In genomic region chr3:186092360-186093070, GRCh38 we compare ENCODE assay signal across 24 cellular contexts. TPM values are rescaled to one million over a fixed set of nuclear protein-coding genes. Genes with fewer than 3 reads are reported as not detected.
A peak's percentile ranks its signal among the peaks of the same experiment; 100 is the strongest.
DNase-seq lines count a peak whose midpoint lies in the region; ATAC-seq, FAIRE-seq and TF ChIP-seq lines count a peak whose summit lies in the region.
"Had no signal": no experiment of that assay in that cellular context is flagged by ENCODE, and none has a peak within 500 bp of the region (broad histone marks: within the 10 kb centered on the region; RNA-seq: fewer than 3 reads in every experiment).

No MANE protein-coding gene starts in this region.

- no peak for FAIRE-seq in HepG2 (lab: Jason Lieb, UNC)
- no peak for FAIRE-seq in K562 (lab: Jason Lieb, UNC)
- FAIRE-seq: A204.1, G401.6, GM12892, GM19239, H1 had no signal

- TF ChIP-seq RAD21 in HepG2 (CRISPR knock-in tag; IDR thresholded peaks at IDR 0.05) (no peak), Ishikawa (IDR thresholded peaks at IDR 0.05; ENCODE audit: low read depth) (no peak), K562 (CRISPR knock-in tag; conservative IDR thresholded peaks at IDR 0.05 in 1 of 2, IDR thresholded peaks at IDR 0.05 in 1 of 2) (no peak)

- H3K9me1 ChIP-seq in K562 (ENCODE audit: control insufficient read depth, insufficient read depth, low read length), result no peaks in the 10 kb centered on the region

- no peak for TF ChIP-seq EP300 in HepG2 (IDR thresholded peaks at IDR 0.05; ENCODE audit: low read depth in 2 of 2, low read length in 2 of 2)
- no peak for TF ChIP-seq EP300 in HepG2 (CRISPR knock-in tag; IDR thresholded peaks at IDR 0.05; ENCODE audit: borderline replicate concordance)
- no peak for TF ChIP-seq EP300 in Ishikawa (IDR thresholded peaks at IDR 0.05; ENCODE audit: borderline replicate concordance)
- TF ChIP-seq EP300 in K562 (IDR thresholded peaks at IDR 0.05; ENCODE audit: low read length), result no peak

- H4K20me1 ChIP-seq in HepG2 (ENCODE audit: insufficient read depth, low read length) (0 out of 2 replicates have a peak, but pooled peaks cover 4% of the 10 kb centered on the region), K562 (replicated peaks; ENCODE audit: control insufficient read depth, insufficient read depth, low read length) (no peaks in the 10 kb centered on the region)

- H3K36me3 Mint-ChIP-seq in activated CD4-positive, alpha-beta memory T cell treated with anti-CD3 and anti-CD28 coated beads for 36 hours, result no peaks in the 10 kb centered on the region
- H3K36me3 Mint-ChIP-seq: CD4-positive, CD25-positive, alpha-beta regulatory T cell; CD8-positive, alpha-beta T cell had no signal

- H3K4me1 ChIP-seq in HepG2 (ENCODE audit: insufficient read depth, low read length), result peaks cover 87% of the 10 kb centered on the region
- peaks cover 0 to 27% (median 3%) of the 10 kb centered on the region in 4 donors for H3K4me1 ChIP-seq in right lobe of liver
- peaks cover 12 to 16% of the 10 kb centered on the region in 2 experiments; a peak in 4 of 5 replicates for H3K4me1 ChIP-seq in K562 (replicated peaks in 1 of 2; ENCODE audit: control insufficient read depth in 2 of 2, insufficient read depth in 2 of 2, low read length in 2 of 2)
- peaks cover 25% of the 10 kb centered on the region for H3K4me1 ChIP-seq in upper lobe of right lung

- no peak for DNase-seq in HepG2 (ENCODE audit: low spot score)
- DNase-seq in right lobe of liver, result no peak
- DNase-seq in K562 (ENCODE audit: extremely low read depth in 1 of 4, low spot score in 3 of 4), result no peak
- no peak for DNase-seq in upper lobe of right lung
- no peak for DNase-seq in activated CD4-positive, alpha-beta memory T cell treated with anti-CD3 and anti-CD28 coated beads for 36 hours
- DNase-seq in activated CD4-positive, alpha-beta T cell treated with anti-CD3 and anti-CD28 coated beads, Interleukin-2, amount 50 U/mL, for 48 hours, result no peak
- DNase-seq: Caco-2; CD4-positive, CD25-positive, alpha-beta regulatory T cell; CD8-positive, alpha-beta T cell; DMS153; DND-41; H7; HCEC 1CT had no signal

- ATAC-seq in HepG2 (no peak; the same call in 2 of the 3 replicates), right lobe of liver (no peak), K562 (no peak), upper lobe of right lung (peak; percentile 13), HG02973 (IDR thresholded peaks at IDR 0.05; ENCODE audit: unreplicated experiment) (no peak)
- ATAC-seq: CD8-positive, alpha-beta T cell had no signal

- no peak overlapping the region for H3K4me3 Mint-ChIP-seq in activated CD4-positive, alpha-beta memory T cell treated with anti-CD3 and anti-CD28 coated beads for 36 hours
- H3K4me3 Mint-ChIP-seq: B cell; CD4-positive, CD25-positive, alpha-beta regulatory T cell; CD8-positive, alpha-beta T cell had no signal

- H3K9me3 Mint-ChIP-seq in activated CD4-positive, alpha-beta memory T cell treated with anti-CD3 and anti-CD28 coated beads for 36 hours, result no peaks in the 10 kb centered on the region
- H3K9me3 Mint-ChIP-seq: CD8-positive, alpha-beta T cell had no signal

- H2AFZ ChIP-seq in HepG2 (ENCODE audit: low read length) (no peak overlapping the region), K562 (ENCODE audit: low read depth, low read length) (no peak overlapping the region)

- H3K27ac Mint-ChIP-seq in activated CD4-positive, alpha-beta memory T cell treated with anti-CD3 and anti-CD28 coated beads for 36 hours, result no peak overlapping the region
- H3K27ac Mint-ChIP-seq: B cell; CD4-positive, CD25-positive, alpha-beta regulatory T cell; CD8-positive, alpha-beta T cell had no signal

- POLR2A ChIA-PET in HepG2 (lab: Yijun Ruan, JAX) (interaction anchor here (0.8 to 3.9 kb wide), 2 partner anchors 12 to 17 kb away, joined by 3 to 32 read pairs; partner anchors contain the start of gene ETV5), K562 (lab: Yijun Ruan, JAX) (interaction anchor here (2.5 to 6.1 kb wide), 2 partner anchors 11 to 17 kb away, joined by 15 to 34 read pairs; partner anchors contain the start of gene ETV5)
- POLR2A ChIA-PET in activated CD4-positive, alpha-beta memory T cell treated with anti-CD3 and anti-CD28 coated beads for 36 hours (lab: Charles Lee), result no interaction called here

- CTCF ChIA-PET in HepG2 (lab: Yijun Ruan, JAX; ENCODE audit: low intra/inter-chr PET ratio, low total read pairs), result no interaction called here
- CTCF ChIA-PET in K562 (lab: Yijun Ruan, JAX; ENCODE audit: low intra/inter-chr PET ratio), result no interaction called here
- CTCF ChIA-PET in activated CD4-positive, alpha-beta memory T cell treated with anti-CD3 and anti-CD28 coated beads for 36 hours (lab: Charles Lee), result interaction anchor here (1.2 kb wide), 1 partner anchor 448 kb away, joined by 4 read pairs; no protein-coding TSS in a partner anchor

- 61% methylated on average over 8 of the region's 10 CpGs for WGBS in HepG2 (ENCODE audit: low lambda C conversion rate)
- WGBS in right lobe of liver (ENCODE audit: insufficient coverage, low coverage, low lambda C conversion rate, missing lambda C conversion rate), result 79% methylated on average over 9 of the region's 10 CpGs
- 67% methylated on average over 10 of the region's 10 CpGs for WGBS in K562 (ENCODE audit: insufficient coverage, low coverage, missing lambda C conversion rate)

- no peak for TF ChIP-seq POLR2A in HepG2 (IDR thresholded peaks at IDR 0.05; ENCODE audit: insufficient read depth in 1 of 2, low read depth in 2 of 2, low read length in 2 of 2)
- TF ChIP-seq POLR2A in right lobe of liver (IDR thresholded peaks at IDR 0.05), result no peak
- no peak for TF ChIP-seq POLR2A in K562 (conservative IDR thresholded peaks at IDR 0.05)

- H3K4me3 ChIP-seq in HepG2 (replicated peaks in 1 of 3; ENCODE audit: insufficient read depth in 1 of 3, low read depth in 2 of 3, low read length in 3 of 3), result no peak overlapping the region
- H3K4me3 ChIP-seq in right lobe of liver, result no peak overlapping the region
- no peak overlapping the region for H3K4me3 ChIP-seq in K562
- no peak overlapping the region for H3K4me3 ChIP-seq in upper lobe of right lung
- H3K4me3 ChIP-seq: BLaER1 had no signal

- H3K9ac ChIP-seq in HepG2 (ENCODE audit: insufficient read depth, low read depth, low read length), result no peak overlapping the region; the same call in 1 of the 2 replicates
- H3K9ac ChIP-seq in K562 (ENCODE audit: insufficient read depth in 1 of 2, low read depth in 2 of 2, low read length in 2 of 2), result no peak overlapping the region
- H3K9ac ChIP-seq: BLaER1 had no signal

- H3K79me2 ChIP-seq in HepG2 (ENCODE audit: insufficient read depth, low read length) (peaks cover 65% of the 10 kb centered on the region), K562 (ENCODE audit: control insufficient read depth, insufficient read depth, low read length) (no peaks in the 10 kb centered on the region)

- in situ Hi-C loops in HepG2 (cut with HindIII; ENCODE audit: extremely low pct_ligation_motif_present, low pct_unique_long_range_greater_than_20kb) (no loop called here), K562 (cut with MboI) (no loop called here)

- BruUV-seq in HepG2 (replicated peaks; lab: Mats Ljungman, UMichigan), result no TSS peak
- no TSS peak for BruUV-seq in K562 (replicated peaks; lab: Mats Ljungman, UMichigan)

- H3K27me3 Mint-ChIP-seq in activated CD4-positive, alpha-beta memory T cell treated with anti-CD3 and anti-CD28 coated beads for 36 hours, result peaks cover 55% of the 10 kb centered on the region

- H3K9me3 ChIP-seq in HepG2 (ENCODE audit: low read length) (no peaks in the 10 kb centered on the region), right lobe of liver (no peaks in the 10 kb centered on the region), K562 (replicated peaks; ENCODE audit: control insufficient read depth, insufficient read depth, low read depth, low read length) (no peaks in the 10 kb centered on the region), upper lobe of right lung (no peaks in the 10 kb centered on the region)
- H3K9me3 ChIP-seq: BLaER1, Caco-2 had no signal

- no peaks in the 10 kb centered on the region for H3K4me1 Mint-ChIP-seq in activated CD4-positive, alpha-beta memory T cell treated with anti-CD3 and anti-CD28 coated beads for 36 hours (ENCODE audit: low read depth)
- H3K4me1 Mint-ChIP-seq: B cell; CD4-positive, CD25-positive, alpha-beta regulatory T cell had no signal

- no peak for TF ChIP-seq CTCF in HepG2 (CRISPR knock-in tag; IDR thresholded peaks at IDR 0.05)
- TF ChIP-seq CTCF in right lobe of liver (IDR thresholded peaks at IDR 0.05), result no peak
- TF ChIP-seq CTCF in K562 (IDR thresholded peaks at IDR 0.05 in 2 of 3, conservative IDR thresholded peaks at IDR 0.05 in 1 of 3; ENCODE audit: insufficient read depth in 2 of 3, low read depth in 1 of 3, low read length in 3 of 3), result no peak
- no peak for TF ChIP-seq CTCF in upper lobe of right lung (IDR thresholded peaks at IDR 0.05)

- H3K4me2 ChIP-seq in HepG2 (ENCODE audit: low read depth, low read length) (peak overlapping the region; percentile 28), K562 (ENCODE audit: insufficient read depth, low read length) (no peak overlapping the region)
- H3K4me2 ChIP-seq: BLaER1 had no signal

- H3K36me3 ChIP-seq in HepG2 (replicated peaks in 1 of 2; ENCODE audit: control insufficient read depth in 1 of 2, insufficient read depth in 2 of 2, low read length in 2 of 2), result peaks cover 13 to 45% of the 10 kb centered on the region in 2 experiments
- H3K36me3 ChIP-seq in right lobe of liver, result no peaks in the 10 kb centered on the region
- no peaks in the 10 kb centered on the region; the same call in 2 of the 3 replicates for H3K36me3 ChIP-seq in K562 (ENCODE audit: control insufficient read depth, insufficient read depth, low read length)
- no peaks in the 10 kb centered on the region for H3K36me3 ChIP-seq in upper lobe of right lung

- H3K27me3 ChIP-seq in HepG2 (ENCODE audit: control insufficient read depth in 1 of 2, insufficient read depth in 2 of 2, low read length in 2 of 2), result no peaks in the 10 kb centered on the region
- H3K27me3 ChIP-seq in right lobe of liver, result no peaks in the 10 kb centered on the region
- H3K27me3 ChIP-seq in K562 (ENCODE audit: control insufficient read depth in 2 of 2, insufficient read depth in 2 of 2, low read length in 2 of 2), result no peaks in the 10 kb centered on the region
- H3K27me3 ChIP-seq in upper lobe of right lung, result no peaks in the 10 kb centered on the region
- H3K27me3 ChIP-seq: BLaER1 had no signal

- H3K27ac ChIP-seq in HepG2 (ENCODE audit: extremely low read length, insufficient read depth, low read length) (peak overlapping the region; percentile 48), right lobe of liver (no peak overlapping the region), K562 (ENCODE audit: extremely low read depth, low read depth, low read length) (no peak overlapping the region), upper lobe of right lung (no peak overlapping the region)
- H3K27ac ChIP-seq: 22Rv1, BLaER1, C4-2B had no signal

- intact Hi-C loops in HepG2 (cut with micrococcal nuclease; ENCODE audit: unreplicated experiment) (loop anchor here (2.0 to 10.0 kb wide), 2 partner anchors 14 to 108 kb away; no protein-coding TSS in a partner anchor), right lobe of liver (cut with DNase I) (no loop called here), K562 (cut with micrococcal nuclease) (no loop called here), upper lobe of right lung (cut with DNase I) (no loop called here)
- intact Hi-C loops in activated CD4-positive, alpha-beta memory T cell treated with anti-CD3 and anti-CD28 coated beads for 36 hours (cut with micrococcal nuclease), result no loop called here

RNA-seq across cellular contexts. Expression of gene ETV5, which starts 16.4 kb away (rescaled TPM):
- total RNA-seq in HepG2 (2016; rRNA removed; fragmentation: Illumina TruSeq; extraction: Trizol) (52.9 and 60.0 TPM in 2 replicates), right lobe of liver (10 to 100 TPM in 2 of 6 experiments, 1 to 10 TPM in 4; 4.5 to 15.4 (median 8.2) TPM), K562 (2014; rRNA removed) (18.4 and 18.8 TPM in 2 replicates), K562 (2014; rRNA removed; fragmentation: Illumina TruSeq; extraction: Trizol) (18.2 and 23.6 TPM in 2 replicates), K562 (2015; rRNA removed; fragmentation: Illumina TruSeq; extraction: Trizol) (9.6 and 9.8 TPM in 2 replicates), K562 (2021) (22.2 and 25.9 TPM in 2 replicates), upper lobe of right lung (56.3 TPM)
- 27.8 and 54.7 TPM in 2 replicates for total RNA-seq in HepG2 (2016; cell fraction: cytosol; rRNA removed; fragmentation: Illumina TruSeq; extraction: Trizol; ENCODE audit: low read depth)
- 49.8 and 52.0 TPM in 2 replicates for total RNA-seq in HepG2 (2016; cell fraction: insoluble cytoplasmic fraction; rRNA removed; fragmentation: Illumina TruSeq; extraction: Trizol)
- total RNA-seq in HepG2 (2016; cell fraction: membrane; rRNA removed; fragmentation: Illumina TruSeq; extraction: Trizol), result 37.5 and 57.5 TPM in 2 replicates
- total RNA-seq in HepG2 (2016; cell fraction: nucleus; rRNA removed; fragmentation: Illumina TruSeq; extraction: Trizol), result 44.1 and 46.9 TPM in 2 replicates
- polyA plus RNA-seq in HepG2 (2011; rRNA removed) (42.3 and 57.2 TPM in 2 replicates), K562 (2011; rRNA removed) (9.4 and 18.0 TPM in 2 replicates), K562 (2014; fragmentation: Illumina TruSeq; extraction: Trizol) (14.5 and 16.1 TPM in 2 replicates), K562 (2014; fragmentation: Nextera tagmentation; extraction: Ambion mirVana) (10 to 100 TPM in 1 of 2 experiments, 1 to 10 TPM in 1; 9.2 to 12.6 TPM), K562 (2014; rRNA removed) (13.7 and 15.9 TPM in 2 replicates)
- polyA plus RNA-seq in HepG2 (2011; cell fraction: cytosol; rRNA removed), result 34.8 and 41.1 TPM in 2 replicates
- 45.2 and 55.0 TPM in 2 replicates for polyA plus RNA-seq in HepG2 (2011; cell fraction: nucleus; rRNA removed)
- polyA plus RNA-seq in HepG2 (2012), result 46.8 and 64.1 TPM in 2 replicates
- polyA plus RNA-seq in HepG2 (2016; cell fraction: cytosol; fragmentation: Illumina TruSeq; extraction: Trizol; ENCODE audit: low read depth), result 29.3 and 46.0 TPM in 2 replicates
- polyA plus RNA-seq in HepG2 (2016; cell fraction: insoluble cytoplasmic fraction; fragmentation: Illumina TruSeq; extraction: Trizol; ENCODE audit: low read depth), result 50.0 and 52.3 TPM in 2 replicates
- polyA plus RNA-seq in HepG2 (2016; cell fraction: membrane; fragmentation: Illumina TruSeq; extraction: Trizol; ENCODE audit: low read depth), result 21.9 and 34.1 TPM in 2 replicates
- 33.7 and 38.9 TPM in 2 replicates for polyA plus RNA-seq in HepG2 (2016; cell fraction: nucleus; fragmentation: Illumina TruSeq; extraction: Trizol; ENCODE audit: insufficient read depth, low read depth)
- 3.4 and 180 TPM in 2 replicates for polyA minus RNA-seq in HepG2 (2011; rRNA and poly(A)+ RNA removed; ENCODE audit: low replicate concordance)
- polyA minus RNA-seq in HepG2 (2011; cell fraction: cytosol; rRNA and poly(A)+ RNA removed), result 63.8 and 68.6 TPM in 2 replicates
- polyA minus RNA-seq in HepG2 (2011; cell fraction: nucleus; rRNA and poly(A)+ RNA removed), result 116 and 144 TPM in 2 replicates
- 33.1 and 48.0 TPM in 2 replicates for total RNA-seq in K562 (2011; cell fraction: chromatin; rRNA removed; ENCODE audit: low replicate concordance)
- total RNA-seq in K562 (2011; cell fraction: nucleolus; rRNA removed), result 14.3 and 15.1 TPM in 2 replicates
- 24.0 and 42.4 TPM in 2 replicates for total RNA-seq in K562 (2011; cell fraction: nucleoplasm; rRNA removed)
- polyA plus RNA-seq in K562 (2011; cell fraction: cytosol; rRNA removed), result 10.5 and 11.5 TPM in 2 replicates
- polyA plus RNA-seq in K562 (2011; cell fraction: nucleus; rRNA removed), result 10.1 and 12.7 TPM in 2 replicates
- polyA plus RNA-seq in K562 (2012), result 16.9 and 20.9 TPM in 2 replicates
- polyA minus RNA-seq in K562 (2011; rRNA and poly(A)+ RNA removed), result 12.8 and 21.7 TPM in 2 replicates
- polyA minus RNA-seq in K562 (2011; cell fraction: cytosol; rRNA and poly(A)+ RNA removed), result 13.2 and 16.8 TPM in 2 replicates
- polyA minus RNA-seq in K562 (2011; cell fraction: nucleus; rRNA and poly(A)+ RNA removed), result 10.9 and 11.0 TPM in 2 replicates
- total RNA-seq in activated CD4-positive, alpha-beta memory T cell treated with anti-CD3 and anti-CD28 coated beads for 36 hours, result 1 to 10 TPM in 1 of 2 experiments, under 1 TPM in 1; 0.74 to 1.3 TPM
- total RNA-seq: CD4-positive, CD25-positive, alpha-beta regulatory T cell had no signal

Comparison
In these comparisons a context has a peak if more than half of its experiments do, and no peak if none do; other contexts are left out.
1. Of the 241 proteins assayed by ChIP-seq in both HepG2 and K562: peak only in HepG2: CEBPG, GATAD2A, NFIC, PRDM10, THRA, ZBTB26 and 2 more; only in K562: none; in both: CEBPB; in neither: 231; mixed calls (peak in some experiments, not most) for 1.